In genomic region chr6:135231469-135231844, GRCh38 we compare ENCODE assay signal across 10 cellular contexts. TPM values are rescaled to one million over a fixed set of nuclear protein-coding genes. Genes with fewer than 3 reads are reported as not detected.
DNase-seq lines count a peak whose midpoint lies in the region; ATAC-seq and TF ChIP-seq lines count a peak whose summit lies in the region.
"Had no signal": no experiment of that assay in that cellular context is flagged by ENCODE, and none has a peak within 500 bp of the region (broad histone marks: within the 10 kb centered on the region; RNA-seq: fewer than 3 reads in every experiment).

No MANE protein-coding gene starts in this region.

- no peak for DNase-seq in natural killer cell treated with Interleukin-12 subunit alpha and Interleukin-12 subunit beta and Interleukin-15 and Interleukin-18, amount 100 ng/mL, for 72 hours (ENCODE audit: low spot score)
- no peak for DNase-seq in natural killer cell
- DNase-seq in HL-60 (ENCODE audit: low read depth in 1 of 2, low spot score in 1 of 2), result no peak
- peak; percentile 34 for DNase-seq in activated naive CD4-positive, alpha-beta T cell treated with anti-CD3 and anti-CD28 coated beads, Interleukin-2, amount 10 ng/mL, durations not matched to agents 7 days and 5 days
- DNase-seq in stimulated activated naive CD8-positive, alpha-beta T cell treated with anti-CD3 and anti-CD28 coated beads, Interleukin-15, amount 100 ng/mL, for 72 hours, result peak in 1 of 2 donors; percentile 41
- no peak for DNase-seq in A172 (ENCODE audit: low spot score)
- no peak for DNase-seq in NCI-H226
- no peak for DNase-seq in WTC11 (ENCODE audit: low spot score)
- DNase-seq: NCI-H1105 had no signal

- H3K27me3 ChIP-seq in HL-60 (ENCODE audit: insufficient read depth, poor library complexity, severe bottlenecking), result no peaks in the 10 kb centered on the region

- ATAC-seq in natural killer cell treated with Interleukin-12 subunit alpha and Interleukin-12 subunit beta and Interleukin-15 and Interleukin-18, amount 100 ng/mL, for 72 hours, result peak; percentile 70 to 87
- no peak for ATAC-seq in natural killer cell
- peak; percentile 80 for ATAC-seq in stimulated activated naive CD8-positive, alpha-beta T cell treated with anti-CD3 and anti-CD28 coated beads, Interleukin-15, amount 100 ng/mL, for 72 hours
- no peak for ATAC-seq in WTC11

- H3K36me3 Mint-ChIP-seq in natural killer cell treated with Interleukin-12 subunit alpha and Interleukin-12 subunit beta and Interleukin-15 and Interleukin-18, amount 100 ng/mL, for 72 hours, result peaks cover 4% of the 10 kb centered on the region
- H3K36me3 Mint-ChIP-seq in natural killer cell, result no peaks in the 10 kb centered on the region
- H3K36me3 Mint-ChIP-seq in activated naive CD4-positive, alpha-beta T cell treated with anti-CD3 and anti-CD28 coated beads, Interleukin-2, amount 10 ng/mL, durations not matched to agents 7 days and 5 days, result no peaks in the 10 kb centered on the region
- no peaks in the 10 kb centered on the region for H3K36me3 Mint-ChIP-seq in WTC11

- H3K27me3 Mint-ChIP-seq in natural killer cell treated with Interleukin-12 subunit alpha and Interleukin-12 subunit beta and Interleukin-15 and Interleukin-18, amount 100 ng/mL, for 72 hours, result no peaks in the 10 kb centered on the region
- H3K27me3 Mint-ChIP-seq in natural killer cell (ENCODE audit: low read depth in 2 of 2) (peaks cover 0 to under 1% of the 10 kb centered on the region in 2 donors), WTC11 (ENCODE audit: low read depth) (no peaks in the 10 kb centered on the region)
- no peaks in the 10 kb centered on the region for H3K27me3 Mint-ChIP-seq in activated naive CD4-positive, alpha-beta T cell treated with anti-CD3 and anti-CD28 coated beads, Interleukin-2, amount 10 ng/mL, durations not matched to agents 7 days and 5 days
- H3K27me3 Mint-ChIP-seq in stimulated activated naive CD8-positive, alpha-beta T cell treated with anti-CD3 and anti-CD28 coated beads, Interleukin-15, amount 100 ng/mL, for 72 hours, result no peaks in the 10 kb centered on the region
- H3K27me3 Mint-ChIP-seq: B cell had no signal

- intact Hi-C loops in natural killer cell (cut with micrococcal nuclease), result no loop called here

- H3K9me3 Mint-ChIP-seq in natural killer cell treated with Interleukin-12 subunit alpha and Interleukin-12 subunit beta and Interleukin-15 and Interleukin-18, amount 100 ng/mL, for 72 hours, result no peaks in the 10 kb centered on the region
- H3K9me3 Mint-ChIP-seq in natural killer cell (no peaks in the 10 kb centered on the region), WTC11 (no peaks in the 10 kb centered on the region)
- H3K9me3 Mint-ChIP-seq in activated naive CD4-positive, alpha-beta T cell treated with anti-CD3 and anti-CD28 coated beads, Interleukin-2, amount 10 ng/mL, durations not matched to agents 7 days and 5 days, result no peaks in the 10 kb centered on the region
- no peaks in the 10 kb centered on the region for H3K9me3 Mint-ChIP-seq in stimulated activated naive CD8-positive, alpha-beta T cell treated with anti-CD3 and anti-CD28 coated beads, Interleukin-15, amount 100 ng/mL, for 72 hours

- H3K4me1 Mint-ChIP-seq in natural killer cell treated with Interleukin-12 subunit alpha and Interleukin-12 subunit beta and Interleukin-15 and Interleukin-18, amount 100 ng/mL, for 72 hours (ENCODE audit: low read depth in 2 of 2), result peaks cover 16 to 31% of the 10 kb centered on the region in 2 donors
- peaks cover 0 to 6% of the 10 kb centered on the region in 2 donors for H3K4me1 Mint-ChIP-seq in natural killer cell
- H3K4me1 Mint-ChIP-seq in activated naive CD4-positive, alpha-beta T cell treated with anti-CD3 and anti-CD28 coated beads, Interleukin-2, amount 10 ng/mL, durations not matched to agents 7 days and 5 days, result peaks cover 51% of the 10 kb centered on the region
- peaks cover 44% of the 10 kb centered on the region for H3K4me1 Mint-ChIP-seq in stimulated activated naive CD8-positive, alpha-beta T cell treated with anti-CD3 and anti-CD28 coated beads, Interleukin-15, amount 100 ng/mL, for 72 hours
- peaks cover 7% of the 10 kb centered on the region for H3K4me1 Mint-ChIP-seq in WTC11
- H3K4me1 Mint-ChIP-seq: B cell had no signal

- no peak overlapping the region for H3K4me3 ChIP-seq in HL-60 (replicated peaks; ENCODE audit: insufficient read depth, low read length)

- TF ChIP-seq CTCF in natural killer cell (IDR thresholded peaks at IDR 0.05) (no peak), HL-60 (IDR thresholded peaks at IDR 0.05; ENCODE audit: insufficient read depth, low read length) (no peak), WTC11 (IDR thresholded peaks at IDR 0.05) (no peak)

- H3K4me3 Mint-ChIP-seq in natural killer cell treated with Interleukin-12 subunit alpha and Interleukin-12 subunit beta and Interleukin-15 and Interleukin-18, amount 100 ng/mL, for 72 hours, result peak overlapping the region; percentile 28
- H3K4me3 Mint-ChIP-seq in natural killer cell, result no peak overlapping the region
- no peak overlapping the region for H3K4me3 Mint-ChIP-seq in activated naive CD4-positive, alpha-beta T cell treated with anti-CD3 and anti-CD28 coated beads, Interleukin-2, amount 10 ng/mL, durations not matched to agents 7 days and 5 days
- H3K4me3 Mint-ChIP-seq in stimulated activated naive CD8-positive, alpha-beta T cell treated with anti-CD3 and anti-CD28 coated beads, Interleukin-15, amount 100 ng/mL, for 72 hours, result no peak overlapping the region
- H3K4me3 Mint-ChIP-seq in WTC11, result no peak overlapping the region
- H3K4me3 Mint-ChIP-seq: B cell had no signal

- POLR2A ChIA-PET in WTC11 (lab: Charles Lee), result no interaction called here

- peak overlapping the region; percentile 36 for H3K27ac ChIP-seq in HL-60 (replicated peaks)

- peak overlapping the region in 1 of 2 donors; percentile 65 for H3K27ac Mint-ChIP-seq in natural killer cell treated with Interleukin-12 subunit alpha and Interleukin-12 subunit beta and Interleukin-15 and Interleukin-18, amount 100 ng/mL, for 72 hours
- no peak overlapping the region for H3K27ac Mint-ChIP-seq in natural killer cell
- H3K27ac Mint-ChIP-seq in activated naive CD4-positive, alpha-beta T cell treated with anti-CD3 and anti-CD28 coated beads, Interleukin-2, amount 10 ng/mL, durations not matched to agents 7 days and 5 days, result no peak overlapping the region
- peak overlapping the region in 1 of 2 donors; percentile 30 for H3K27ac Mint-ChIP-seq in stimulated activated naive CD8-positive, alpha-beta T cell treated with anti-CD3 and anti-CD28 coated beads, Interleukin-15, amount 100 ng/mL, for 72 hours
- no peak overlapping the region for H3K27ac Mint-ChIP-seq in WTC11
- H3K27ac Mint-ChIP-seq: B cell had no signal

- CTCF ChIA-PET in activated naive CD4-positive, alpha-beta T cell treated with anti-CD3 and anti-CD28 coated beads, Interleukin-2, amount 10 ng/mL, durations not matched to agents 7 days and 5 days (lab: Charles Lee), result interaction anchor here (0.6 to 2.5 kb wide), 3 partner anchors 48 to 192 kb away, joined by 3 to 8 read pairs (median 4); no protein-coding TSS in a partner anchor
- CTCF ChIA-PET in WTC11 (lab: Charles Lee), result no interaction called here

TF ChIP-seq in WTC11, 78 proteins besides CTCF, POLR2A, EP300 and RAD21 (continues in another document):
- TF ChIP-seq TP53 (CRISPR knock-in tag; IDR thresholded peaks at IDR 0.05), result no peak
- no peak for TF ChIP-seq ZNF232 (CRISPR knock-in tag; IDR thresholded peaks at IDR 0.05)
- TF ChIP-seq RORB (CRISPR knock-in tag; IDR thresholded peaks at IDR 0.05), result no peak
- no peak for TF ChIP-seq HMGXB4 (CRISPR knock-in tag; IDR thresholded peaks at IDR 0.05)
- no peak for TF ChIP-seq ZNF317 (CRISPR knock-in tag; IDR thresholded peaks at IDR 0.05; ENCODE audit: borderline replicate concordance, low read depth)
- no peak for TF ChIP-seq NR2C2 (CRISPR knock-in tag; IDR thresholded peaks at IDR 0.05)
- TF ChIP-seq TEAD1 (CRISPR knock-in tag; IDR thresholded peaks at IDR 0.05), result no peak
- no peak for TF ChIP-seq E2F4 (CRISPR knock-in tag; IDR thresholded peaks at IDR 0.05; ENCODE audit: borderline replicate concordance, low read depth)
- no peak for TF ChIP-seq NFATC4 (CRISPR knock-in tag; IDR thresholded peaks at IDR 0.05)

RNA-seq across cellular contexts. Expression of gene MYB, which starts 50.3 kb away (rescaled TPM):
- total RNA-seq in natural killer cell treated with Interleukin-12 subunit alpha and Interleukin-12 subunit beta and Interleukin-15 and Interleukin-18, amount 100 ng/mL, for 72 hours, result 100 to 1,000 TPM in 1 of 2 donors, 10 to 100 TPM in 1; 66.1 to 145 TPM
- 1 to 10 TPM in 2 of 3 donors, under 1 TPM in 1; 0.40 to 3.5 (median 1.3) TPM for total RNA-seq in natural killer cell
- 1.2 and 4.1 TPM in 2 replicates for total RNA-seq in A172 (2014; rRNA removed; shearing (Covaris generic))
- total RNA-seq in WTC11 (2021), result 4.3 to 6.1 TPM (median 5.1 TPM) in 3 replicates

Comparison
In these comparisons a context has a peak if more than half of its experiments do, and no peak if none do; other contexts are left out.
1. ATAC-seq: peak in natural killer cell treated with Interleukin-12 subunit alpha and Interleukin-12 subunit beta and Interleukin-15 and Interleukin-18, amount 100 ng/mL, for 72 hours (2 of 2) and stimulated activated naive CD8-positive, alpha-beta T cell treated with anti-CD3 and anti-CD28 coated beads, Interleukin-15, amount 100 ng/mL, for 72 hours (single experiment); none in natural killer cell (0 of 3) and WTC11 (single experiment).